Comparison of ENCODE assay signal across 14 cellular contexts in genomic region chr1:5716126-5716525, GRCh38.
DNase-seq lines count a peak whose midpoint lies in the region; ATAC-seq and TF ChIP-seq lines count a peak whose summit lies in the region.
"Had no signal": no experiment of that assay in that cellular context is flagged by ENCODE, and none has a peak within 500 bp of the region (broad histone marks: within the 10 kb centered on the region; RNA-seq: fewer than 3 reads in every experiment).

No MANE protein-coding gene starts in this region.

- 76 to 90% (median 84%) methylated on average over 6 of the region's 6 CpGs for WGBS in stomach, 5 donors

- H3K9ac ChIP-seq in BLaER1, result peak overlapping the region; percentile 47
- H3K9ac ChIP-seq in BLaER1 treated with 17β-estradiol and CSF1 and Interleukin-3, amounts not matched to agents 10 nM and 100 nM, result peak overlapping the region in 8 of 11 experiments; percentile 77 to 83 (median 79); a peak in 14 of 22 replicates
- H3K9ac ChIP-seq: GM23248 had no signal

- H3K4me2 ChIP-seq in BLaER1, result peak overlapping the region; percentile 92
- peak overlapping the region in 10 of 11 experiments; percentile 88 to 97 (median 92); a peak in 18 of 22 replicates for H3K4me2 ChIP-seq in BLaER1 treated with 17β-estradiol and CSF1 and Interleukin-3, amounts not matched to agents 10 nM and 100 nM

- H3K36me3 ChIP-seq in BLaER1 (no peaks in the 10 kb centered on the region), stomach (no peaks in the 10 kb centered on the region)
- H3K36me3 ChIP-seq in BLaER1 treated with 17β-estradiol and CSF1 and Interleukin-3, amounts not matched to agents 10 nM and 100 nM, result no peaks in the 10 kb centered on the region; a peak in 1 of 22 replicates

- TF ChIP-seq CTCF in stomach (IDR thresholded peaks at IDR 0.05), result no peak

- H3K27me3 ChIP-seq in BLaER1, result no peaks in the 10 kb centered on the region
- H3K27me3 ChIP-seq in BLaER1 treated with 17β-estradiol and CSF1 and Interleukin-3, amounts not matched to agents 10 nM and 100 nM, result peaks cover 0 to 29% (median 0%) of the 10 kb centered on the region in 11 experiments; a peak in 3 of 22 replicates
- peaks cover 0 to 54% (median 7%) of the 10 kb centered on the region in 3 donors for H3K27me3 ChIP-seq in stomach

- no peak for TF ChIP-seq EP300 in stomach (IDR thresholded peaks at IDR 0.05)

- ATAC-seq in GM21786 (IDR thresholded peaks at IDR 0.05; ENCODE audit: unreplicated experiment), result no peak

- H3K4me3 ChIP-seq in BLaER1 (0 out of 2 replicates have a peak overlapping the region, but pooled peaks have one; percentile 4), stomach (no peak overlapping the region)
- peak overlapping the region in 2 of 10 experiments; percentile 42 to 45; a peak in 2 of 20 replicates for H3K4me3 ChIP-seq in BLaER1 treated with 17β-estradiol and CSF1 and Interleukin-3, amounts not matched to agents 10 nM and 100 nM
- H3K4me3 ChIP-seq: GM23248 had no signal

- H3K4me1 ChIP-seq in BLaER1 (peaks cover 99% of the 10 kb centered on the region), stomach (no peaks in the 10 kb centered on the region)
- peaks cover 62 to 100% (median 94%) of the 10 kb centered on the region in 10 experiments for H3K4me1 ChIP-seq in BLaER1 treated with 17β-estradiol and CSF1 and Interleukin-3, amounts not matched to agents 10 nM and 100 nM

- H3K9me3 ChIP-seq in BLaER1 (peaks cover 12% of the 10 kb centered on the region), stomach (peaks cover 0 to 13% (median 5%) of the 10 kb centered on the region in 4 donors)
- peaks cover 11 to 16% (median 14%) of the 10 kb centered on the region in 11 experiments for H3K9me3 ChIP-seq in BLaER1 treated with 17β-estradiol and CSF1 and Interleukin-3, amounts not matched to agents 10 nM and 100 nM (replicated peaks in 1 of 11)

- intact Hi-C loops in stomach (cut with DNase I; ENCODE audit: low total_unique reads), result no loop called here

- TF ChIP-seq POLR2A in stomach (IDR thresholded peaks at IDR 0.05), result no peak

- peak; percentile 43 for DNase-seq in mesenteric fat pad (ENCODE audit: low spot score)
- peak; percentile 20 for DNase-seq in stomach
- DNase-seq in DMS 273 treated with DMSO at 0.1 percent for 48 hours (lab: John Stamatoyannopoulos, UW), result no peak
- DNase-seq: Calu3; CD4-positive, alpha-beta T cell; CD8-positive, alpha-beta memory T cell; DMS153; DND-41; GM23248; H7; HCEC 1CT had no signal

- no peaks in the 10 kb centered on the region for H4K20me1 ChIP-seq in BLaER1
- no peaks in the 10 kb centered on the region for H4K20me1 ChIP-seq in BLaER1 treated with 17β-estradiol and CSF1 and Interleukin-3, amounts not matched to agents 10 nM and 100 nM

- H3K27ac ChIP-seq in BLaER1 (peak overlapping the region; percentile 94), stomach (no peak overlapping the region)
- peak overlapping the region in 9 of 11 experiments; percentile 77 to 96 (median 90); a peak in 16 of 22 replicates for H3K27ac ChIP-seq in BLaER1 treated with 17β-estradiol and CSF1 and Interleukin-3, amounts not matched to agents 10 nM and 100 nM
- H3K27ac ChIP-seq: GM23248 had no signal

Comparison
In these comparisons a context has a peak if more than half of its experiments do, and no peak if none do; other contexts are left out.
1. H3K27ac ChIP-seq: peak in BLaER1 (single experiment) and BLaER1 treated with 17β-estradiol and CSF1 and Interleukin-3, amounts not matched to agents 10 nM and 100 nM (9 of 11); none in stomach (0 of 5).